ENCODE assay signal across 19 cellular contexts in the genomic region with DNA sequence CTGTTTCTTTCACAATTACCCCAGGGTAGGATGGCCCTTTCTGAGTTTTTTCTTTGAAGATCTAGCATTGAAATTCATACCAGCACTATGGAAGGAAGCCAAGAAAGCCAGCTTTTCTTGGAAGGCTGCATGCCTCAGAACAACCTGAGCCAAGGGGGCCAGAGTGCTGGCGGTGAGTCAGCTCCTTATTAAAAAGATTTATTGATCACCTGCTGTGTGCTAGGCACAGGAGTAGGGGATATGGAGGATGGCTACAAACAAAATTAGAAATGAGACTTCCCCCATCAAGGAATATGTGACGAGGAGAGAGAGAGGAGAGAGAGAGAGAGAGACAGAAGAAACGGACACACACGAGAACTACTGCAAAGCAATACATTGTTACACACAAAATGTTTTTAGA.
DNase-seq lines count a peak whose midpoint lies in the region; ATAC-seq, FAIRE-seq and TF ChIP-seq lines count a peak whose summit lies in the region.
"Had no signal": no experiment of that assay in that cellular context is flagged by ENCODE, and none has a peak within 500 bp of the region (broad histone marks: within the 10 kb centered on the region; RNA-seq: fewer than 3 reads in every experiment).

No MANE protein-coding gene starts in this region.

- CTCF ChIA-PET in H1 (lab: Charles Lee; ENCODE audit: partially characterized antibody): interaction anchor here (0.7 to 1.0 kb wide), 2 partner anchors 9 to 171 kb away, joined by 3 read pairs; no protein-coding TSS in a partner anchor

- H2BK12ac ChIP-seq in H9 (ENCODE audit: insufficient read length, low read depth, low read length) (no peak overlapping the region), H1 (ENCODE audit: low read depth, low read length) (no peak overlapping the region)

- H4K5ac ChIP-seq in H9 (ENCODE audit: insufficient read length, low read depth, low read length): no peak overlapping the region
- H4K5ac ChIP-seq in H1 (ENCODE audit: insufficient read length, low read depth, low read length): no peak overlapping the region

- H3K79me2 ChIP-seq in H9 (ENCODE audit: insufficient read depth, low read length) (no peaks in the 10 kb centered on the region), H1 (ENCODE audit: control insufficient read depth in 1 of 2, insufficient read depth in 2 of 2, low read length in 2 of 2) (no peaks in the 10 kb centered on the region)

- no peak overlapping the region for H4K91ac ChIP-seq in H9 (ENCODE audit: insufficient read length, low read depth, low read length)
- no peak overlapping the region for H4K91ac ChIP-seq in H1 (replicated peaks; ENCODE audit: insufficient read length, low read length)

- FAIRE-seq in H1 (lab: Jason Lieb, UNC) (no peak), urothelium cell line (lab: Jason Lieb, UNC) (no peak)
- FAIRE-seq: D721Med, keratinocyte had no signal

- H3K4me2 ChIP-seq in H9 (ENCODE audit: insufficient read depth, insufficient read length, low read length) (no peak overlapping the region), H1 (ENCODE audit: insufficient read depth in 1 of 2, low read depth in 2 of 2, low read length in 2 of 2) (no peak overlapping the region)
- H3K4me2 ChIP-seq: smooth muscle cell had no signal

- H3K18ac ChIP-seq in H9 (ENCODE audit: insufficient read length, low read depth, low read length) (no peak overlapping the region), H1 (ENCODE audit: extremely low read depth, low read length) (no peak overlapping the region)

- H2BK5ac ChIP-seq in H9 (ENCODE audit: insufficient read length, low read length) (no peak overlapping the region), H1 (ENCODE audit: low read depth, low read length) (no peak overlapping the region; the same call in 1 of the 2 replicates)

- no peak for TF ChIP-seq RAD21 in H1 (IDR thresholded peaks at IDR 0.05 in 1 of 2, conservative IDR thresholded peaks at IDR 0.05 in 1 of 2; ENCODE audit: low read depth in 2 of 2, low read length in 2 of 2)

- peaks cover 3% of the 10 kb centered on the region; the same call in 1 of the 2 replicates for H3K4me1 ChIP-seq in H9 (ENCODE audit: insufficient read depth, low read length)
- no peaks in the 10 kb centered on the region for H3K4me1 ChIP-seq in H1 (replicated peaks in 1 of 4; ENCODE audit: control insufficient read depth in 3 of 4, insufficient read depth in 4 of 4, low read length in 3 of 4)

- H3K27ac Mint-ChIP-seq in H9: peak overlapping the region in 1 of 3 experiments; percentile 90; a peak in 3 of 7 replicates
- H3K27ac Mint-ChIP-seq: endodermal cell; naive thymus-derived CD8-positive, alpha-beta T cell had no signal

- H3K27me3 Mint-ChIP-seq in H9 (ENCODE audit: low read depth): no peaks in the 10 kb centered on the region

- H3T11ph ChIP-seq in H9 (ENCODE audit: low read length): no peak overlapping the region

- DNase-seq in H9 (no peak), NCI-H2171 (lab: John Stamatoyannopoulos, UW) (peak; percentile 73), H1 (ENCODE audit: low read depth in 1 of 2, low spot score in 2 of 2) (no peak), urothelium cell line (ENCODE audit: low spot score) (peak; percentile 32)
- DNase-seq: activated gamma-delta T cell; amygdala; endodermal cell; naive thymus-derived CD8-positive, alpha-beta T cell; NCI-H2107; NK-92 treated with Interleukin-12 subunit alpha and Interleukin-12 subunit beta, amount 100 ng/mL, for 24 hours; stimulated activated CD4-positive, alpha-beta T cell treated with anti-CD3 and anti-CD28 coated beads, Interleukin-4, amount 100 ng/mL, for 24 hours; T1000 had no signal

- H3K27ac ChIP-seq in H9 (ENCODE audit: insufficient read length, low read depth, low read length) (no peak overlapping the region), H1 (ENCODE audit: low read depth, low read length) (no peak overlapping the region)

- no peaks in the 10 kb centered on the region for H4K20me1 ChIP-seq in H9 (ENCODE audit: control insufficient read depth, insufficient read depth, insufficient read length)
- H4K20me1 ChIP-seq in H1 (replicated peaks in 1 of 2; ENCODE audit: control insufficient read depth in 1 of 2, insufficient read depth in 2 of 2, low read length in 2 of 2): no peaks in the 10 kb centered on the region

- H2BK20ac ChIP-seq in H9 (ENCODE audit: low read depth, low read length, poor library complexity, severe bottlenecking): no peak overlapping the region
- no peak overlapping the region for H2BK20ac ChIP-seq in H1 (ENCODE audit: low read length)

- no peak overlapping the region for H3K56ac ChIP-seq in H9 (ENCODE audit: insufficient read length, low read depth, low read length)
- no peak overlapping the region for H3K56ac ChIP-seq in H1 (replicated peaks; ENCODE audit: insufficient read length, low read depth, low read length)

- H3K23ac ChIP-seq in H9 (ENCODE audit: insufficient read length, low read depth, low read length) (no peak overlapping the region), H1 (ENCODE audit: insufficient read length) (no peak overlapping the region)

- H2BK120ac ChIP-seq in H9 (ENCODE audit: low read depth, low read length, poor library complexity, severe bottlenecking) (no peak overlapping the region), H1 (replicated peaks; ENCODE audit: low read depth, low read length) (no peak overlapping the region)

- no peak overlapping the region for H3K4me3 ChIP-seq in H1 (ENCODE audit: extremely low read depth in 1 of 4, insufficient read depth in 2 of 4, low read depth in 3 of 4, low read length in 4 of 4)
- H3K4me3 ChIP-seq: lung, smooth muscle cell had no signal

- WGBS in H9 (ENCODE audit: extremely low coverage, insufficient read length, low lambda C conversion rate): no CpG with 5 or more reads among the region's 4 CpGs
- 89% methylated on average over 4 of the region's 4 CpGs; no CpG with 5 or more reads in 1 of the 2 experiments for WGBS in H1 (ENCODE audit: extremely low coverage in 1 of 2, insufficient coverage in 1 of 2, insufficient read length in 1 of 2, insufficient replicate concordance in 2 of 2, low coverage in 1 of 2, low lambda C conversion rate in 2 of 2, missing lambda C conversion rate in 1 of 2), 2 experiments

- H3K36me3 Mint-ChIP-seq in H9 (ENCODE audit: insufficient read depth in 1 of 3, low read depth in 3 of 3): no peaks in the 10 kb centered on the region
- H3K36me3 Mint-ChIP-seq: naive thymus-derived CD8-positive, alpha-beta T cell had no signal

- no peak for TF ChIP-seq EP300 in H1 (IDR thresholded peaks at IDR 0.05; ENCODE audit: borderline replicate concordance in 1 of 2, low read depth in 2 of 2, low read length in 2 of 2)

- H3K4ac ChIP-seq in H9 (ENCODE audit: low read depth, low read length) (no peak overlapping the region), H1 (replicated peaks; ENCODE audit: insufficient read length, low read depth, low read length) (no peak overlapping the region)

- H3K23me2 ChIP-seq in H9 (ENCODE audit: insufficient read length, low read depth, low read length, poor library complexity, severe bottlenecking) (no peaks in the 10 kb centered on the region), H1 (ENCODE audit: low read depth, low read length) (no peaks in the 10 kb centered on the region)

- no peaks in the 10 kb centered on the region for H3K79me1 ChIP-seq in H9 (ENCODE audit: insufficient read depth, low read depth, low read length, poor library complexity, severe bottlenecking)
- no peaks in the 10 kb centered on the region for H3K79me1 ChIP-seq in H1 (ENCODE audit: low read depth, low read length)

- POLR2A ChIA-PET in H1 (lab: Charles Lee; ENCODE audit: partially characterized antibody): no interaction called here

- H3K14ac ChIP-seq in H9 (ENCODE audit: insufficient read depth, low read length): no peak overlapping the region
- H3K14ac ChIP-seq in H1 (ENCODE audit: insufficient read length): no peak overlapping the region

- H3K4me1 Mint-ChIP-seq in H9: peaks cover 5 to 10% of the 10 kb centered on the region in 2 experiments; a peak in 2 of 4 replicates
- H3K4me1 Mint-ChIP-seq: endodermal cell; naive thymus-derived CD8-positive, alpha-beta T cell had no signal

- no peak overlapping the region for H3K4me3 Mint-ChIP-seq in H9
- H3K4me3 Mint-ChIP-seq: endodermal cell; naive thymus-derived CD8-positive, alpha-beta T cell had no signal

- H2BK15ac ChIP-seq in H9 (ENCODE audit: low read depth, low read length): no peak overlapping the region
- H2BK15ac ChIP-seq in H1 (ENCODE audit: low read length): no peak overlapping the region

- TF ChIP-seq POLR2A in H1 (IDR thresholded peaks at IDR 0.05; ENCODE audit: control extremely low read depth in 1 of 2, low read depth in 2 of 2, low read length in 2 of 2): no peak

- H2AFZ ChIP-seq in H9 (ENCODE audit: low read length) (no peak overlapping the region), H1 (ENCODE audit: low read length) (peak overlapping the region; percentile 75; the same call in 1 of the 2 replicates)

- ATAC-seq in HG03175 (IDR thresholded peaks at IDR 0.05; ENCODE audit: unreplicated experiment) (no peak), HG03135 (IDR thresholded peaks at IDR 0.05; ENCODE audit: unreplicated experiment) (no peak), GM21529 (IDR thresholded peaks at IDR 0.05; ENCODE audit: unreplicated experiment) (no peak)
- ATAC-seq: naive thymus-derived CD8-positive, alpha-beta T cell had no signal

- H3K9me3 ChIP-seq in H9 (ENCODE audit: control insufficient read depth, low read depth, low read length) (no peaks in the 10 kb centered on the region), H1 (ENCODE audit: insufficient read depth in 2 of 2, low read depth in 1 of 2, low read length in 1 of 2) (no peaks in the 10 kb centered on the region)

- H2AK5ac ChIP-seq in H9 (ENCODE audit: insufficient read length, low read length): no peak overlapping the region
- no peak overlapping the region for H2AK5ac ChIP-seq in H1 (ENCODE audit: low read depth, low read length)

- no peaks in the 10 kb centered on the region for H3K36me3 ChIP-seq in H1 (ENCODE audit: control insufficient read depth in 2 of 4, insufficient read depth in 4 of 4, low read length in 3 of 4)

- no peaks in the 10 kb centered on the region for H3K9me3 Mint-ChIP-seq in H9
- H3K9me3 Mint-ChIP-seq: endodermal cell had no signal

- H3K27me3 ChIP-seq in H9 (ENCODE audit: insufficient read depth, low read length) (no peaks in the 10 kb centered on the region), H1 (replicated peaks in 1 of 4; ENCODE audit: control insufficient read depth in 3 of 4, extremely low read depth in 1 of 4, insufficient read depth in 3 of 4, low read length in 3 of 4) (no peaks in the 10 kb centered on the region)

- H3K9ac ChIP-seq in H9 (ENCODE audit: extremely low read depth, insufficient read length, low read length) (no peak overlapping the region), H1 (replicated peaks in 1 of 4; ENCODE audit: extremely low read depth in 1 of 4, low read depth in 3 of 4, low read length in 3 of 4) (no peak overlapping the region)

- H4K8ac ChIP-seq in H9 (replicated peaks; ENCODE audit: insufficient read length, low read depth, low read length) (peak overlapping the region; percentile 63), H1 (ENCODE audit: extremely low read depth, insufficient read depth, low read length) (no peak overlapping the region)

- TF ChIP-seq CTCF in H9 (conservative IDR thresholded peaks at IDR 0.05) (no peak), H1 (IDR thresholded peaks at IDR 0.05; ENCODE audit: control extremely low read depth in 1 of 3, insufficient read depth in 1 of 3, low read depth in 1 of 3, low read length in 3 of 3) (no peak)

TF ChIP-seq in H1, 55 proteins besides CTCF, POLR2A, EP300 and RAD21 (continues in another document):
- no peak for TF ChIP-seq RXRA (IDR thresholded peaks at IDR 0.05; ENCODE audit: insufficient read depth, low read depth, low read length)

Comparison
In these comparisons a context has a peak if more than half of its experiments do, and no peak if none do; other contexts are left out.
1. DNase-seq: peak in NCI-H2171 (single experiment) and urothelium cell line (single experiment); none in H9 (single experiment) and H1 (0 of 2).